ENCODE assay signal across 1 cellular context in genomic region chr4:20618010-20618409, GRCh38.
TF ChIP-seq lines count a peak whose summit lies in the region.

No MANE protein-coding gene starts in this region.

TF ChIP-seq in GM23338, 12 proteins besides CTCF, POLR2A, EP300 and RAD21 (continued from another document):
- TF ChIP-seq REST (IDR thresholded peaks at IDR 0.05; ENCODE audit: unreplicated experiment) (no peak), EZH2 (IDR thresholded peaks at IDR 0.05; ENCODE audit: low read depth, unreplicated experiment) (no peak), CREB1 (CRISPR knock-in tag; IDR thresholded peaks at IDR 0.05; ENCODE audit: low read depth) (no peak), ZNF114 (CRISPR knock-in tag; IDR thresholded peaks at IDR 0.05) (no peak), POLR2AphosphoS5 (IDR thresholded peaks at IDR 0.05; ENCODE audit: low read depth) (no peak), ETS1 (IDR thresholded peaks at IDR 0.05) (no peak), NANOG (IDR thresholded peaks at IDR 0.05; ENCODE audit: borderline replicate concordance) (no peak), JUNB (IDR thresholded peaks at IDR 0.05; ENCODE audit: unreplicated experiment) (no peak), STAT1 (IDR thresholded peaks at IDR 0.05; ENCODE audit: unreplicated experiment) (no peak)
